In genomic region chr2:208568203-208568602, GRCh38 we compare ENCODE assay signal across 8 cellular contexts.
"Had no signal": no experiment of that assay in that cellular context is flagged by ENCODE, and none has a peak within 500 bp of the region (broad histone marks: within the 10 kb centered on the region; RNA-seq: fewer than 3 reads in every experiment).

No MANE protein-coding gene starts in this region.

- DNase-seq: GDM1, GF-D8 had no signal

- H3K4me3 ChIP-seq: GM12878 had no signal

- FAIRE-seq: G401.6, GM12878, GM12891, GM12892, GM18507, GM19239 had no signal

- ATAC-seq: GM12878 had no signal
